In genomic region chr2:160534249-160534648, GRCh38 we compare ENCODE assay signal across 19 cellular contexts.
"Had no signal": no experiment of that assay in that cellular context is flagged by ENCODE, and none has a peak within 500 bp of the region (broad histone marks: within the 10 kb centered on the region; RNA-seq: fewer than 3 reads in every experiment).

No MANE protein-coding gene starts in this region.

- H3K9me3 ChIP-seq: gastrocnemius medialis, lower lobe of right lung, testis, tibial nerve had no signal

- H3K27ac ChIP-seq: dorsolateral prefrontal cortex, gastrocnemius medialis, lower lobe of right lung, neural progenitor cell, testis, tibial nerve had no signal

- H3K27ac Mint-ChIP-seq: memory B cell; natural killer cell treated with Interleukin-12 subunit alpha and Interleukin-12 subunit beta and Interleukin-15 and Interleukin-18, amount 100 ng/mL, for 72 hours; neural progenitor cell; stimulated activated effector memory CD8-positive, alpha-beta T cell treated with anti-CD3 and anti-CD28 coated beads, Interleukin-12 subunit alpha, Interleukin-12 subunit beta, amount 100 ng/mL, for 72 hours had no signal

- H3K36me3 ChIP-seq: gastrocnemius medialis, lower lobe of right lung, neural progenitor cell, tibial nerve had no signal

- H3K9ac ChIP-seq: neural progenitor cell had no signal

- H3K4me2 ChIP-seq: neural progenitor cell had no signal

- H3K27me3 ChIP-seq: dorsolateral prefrontal cortex, gastrocnemius medialis, neural progenitor cell, testis, tibial nerve had no signal

- H3K9me3 Mint-ChIP-seq: memory B cell; natural killer cell treated with Interleukin-12 subunit alpha and Interleukin-12 subunit beta and Interleukin-15 and Interleukin-18, amount 100 ng/mL, for 72 hours; neural progenitor cell; stimulated activated effector memory CD8-positive, alpha-beta T cell treated with anti-CD3 and anti-CD28 coated beads, Interleukin-12 subunit alpha, Interleukin-12 subunit beta, amount 100 ng/mL, for 72 hours had no signal

- H2AFZ ChIP-seq: neural progenitor cell had no signal

- H3K4me1 Mint-ChIP-seq: memory B cell; neural progenitor cell; stimulated activated effector memory CD8-positive, alpha-beta T cell treated with anti-CD3 and anti-CD28 coated beads, Interleukin-12 subunit alpha, Interleukin-12 subunit beta, amount 100 ng/mL, for 72 hours had no signal

- H3K36me3 Mint-ChIP-seq: memory B cell; neural progenitor cell; stimulated activated effector memory CD8-positive, alpha-beta T cell treated with anti-CD3 and anti-CD28 coated beads, Interleukin-12 subunit alpha, Interleukin-12 subunit beta, amount 100 ng/mL, for 72 hours had no signal

- H3K4me1 ChIP-seq: lower lobe of right lung, neural progenitor cell, testis had no signal

- H3K4me3 Mint-ChIP-seq: memory B cell; natural killer cell treated with Interleukin-12 subunit alpha and Interleukin-12 subunit beta and Interleukin-15 and Interleukin-18, amount 100 ng/mL, for 72 hours; neural progenitor cell; stimulated activated effector memory CD8-positive, alpha-beta T cell treated with anti-CD3 and anti-CD28 coated beads, Interleukin-12 subunit alpha, Interleukin-12 subunit beta, amount 100 ng/mL, for 72 hours had no signal

- DNase-seq: caudate nucleus; cortex of kidney; dorsolateral prefrontal cortex; effector CD8-positive, alpha-beta T cell; gastrocnemius medialis; islet precursor cell; lower lobe of right lung; midbrain; nucleus accumbens; small intestine; stimulated activated CD4-positive, alpha-beta T cell treated with anti-CD3 and anti-CD28 coated beads, Interleukin-4, amount 100 ng/mL, for 1 hour; stimulated activated CD8-positive, alpha-beta memory T cell treated with anti-CD3 and anti-CD28 coated beads, Interleukin-4, amount 100 ng/mL, for 48 hours; stimulated activated naive CD8-positive, alpha-beta T cell treated with anti-CD3 and anti-CD28 coated beads, Interleukin-15, Interleukin-2, amounts not matched to agents 100 U/mL and 50 U/mL, for 24 hours; testis had no signal

- H3K4me3 ChIP-seq: dorsolateral prefrontal cortex, gastrocnemius medialis, lower lobe of right lung, neural progenitor cell, testis, tibial nerve had no signal
